1 cellular context compared by ENCODE assay signal in the genomic region with DNA sequence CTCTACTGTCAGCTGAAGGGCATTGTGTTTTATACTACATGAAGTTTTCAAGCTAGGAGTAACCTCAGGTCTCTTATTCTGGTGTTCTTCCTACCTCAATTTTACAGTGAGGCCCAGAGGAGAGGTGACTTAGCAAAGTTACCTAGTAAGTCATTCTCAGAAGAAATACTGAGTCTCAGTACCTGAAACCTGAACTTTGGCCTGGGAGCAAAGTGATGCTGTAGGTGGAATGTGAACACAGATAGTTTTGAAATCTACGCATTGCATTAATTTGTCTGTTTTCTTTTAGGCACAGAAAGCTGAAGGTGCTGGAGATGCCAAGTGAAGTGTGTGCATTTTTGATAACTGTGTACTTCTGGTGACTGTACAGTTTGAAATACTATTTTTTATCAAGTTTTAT.
TF ChIP-seq lines count a peak whose summit lies in the region.

No MANE protein-coding gene starts in this region.

TF ChIP-seq in K562, 482 proteins besides CTCF, POLR2A, EP300 and RAD21:
- TF ChIP-seq NFIC (IDR thresholded peaks at IDR 0.05) (no peak), GTF3C2 (IDR thresholded peaks at IDR 0.05; ENCODE audit: borderline replicate concordance, extremely low read depth, insufficient read length) (no peak), LCOR (CRISPR knock-in tag; IDR thresholded peaks at IDR 0.05) (peak; percentile 27; the same call in 1 of the 2 replicates)
